7 cellular contexts compared by ENCODE assay signal in the genomic region with DNA sequence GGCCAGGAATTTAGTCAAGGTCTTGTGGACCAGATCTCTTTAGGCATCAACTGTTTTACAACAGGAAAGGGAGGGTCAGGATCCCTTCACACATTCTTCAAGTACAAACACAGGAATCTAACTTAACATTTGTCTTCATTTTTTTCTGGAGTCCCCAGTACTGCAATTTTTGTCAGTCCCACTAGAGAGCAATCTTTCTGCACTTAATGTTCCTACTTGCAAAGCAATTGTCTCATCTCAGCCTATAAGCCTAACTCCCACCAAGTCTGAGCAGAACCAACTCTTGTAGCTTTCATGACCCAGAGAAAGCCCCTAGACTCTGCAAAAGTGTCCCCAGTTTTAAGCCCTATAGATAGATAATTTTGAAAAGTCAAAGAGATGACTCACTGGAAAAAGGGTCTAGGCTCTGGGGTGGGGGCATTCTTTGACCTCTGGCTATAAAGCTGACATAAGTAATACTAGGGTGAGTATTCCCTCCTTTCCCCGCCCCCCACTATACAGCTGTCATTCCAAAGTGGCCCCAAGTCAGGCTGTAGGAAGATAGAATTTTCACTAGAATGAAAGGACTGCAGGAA. TPM values are rescaled to one million over a fixed set of nuclear protein-coding genes. Genes with fewer than 3 reads are reported as not detected.
A peak's percentile ranks its signal among the peaks of the same experiment; 100 is the strongest.
DNase-seq lines count a peak whose midpoint lies in the region; ATAC-seq, FAIRE-seq and TF ChIP-seq lines count a peak whose summit lies in the region.

No MANE protein-coding gene starts in this region.

- H3K79me2 ChIP-seq in DOHH2 (ENCODE audit: control insufficient read depth, low read length) (peaks cover 28% of the 10 kb centered on the region), OCI-LY7 (ENCODE audit: insufficient read depth, low read depth, low read length) (peaks cover 14% of the 10 kb centered on the region; the same call in 1 of the 2 replicates)

- TF ChIP-seq POLR2A in ovary (IDR thresholded peaks at IDR 0.05): no peak

- CTCF ChIA-PET in OCI-LY7 (lab: Charles Lee; ENCODE audit: unreplicated experiment): interaction anchor here (1.0 to 1.3 kb wide), 2 partner anchors 57 to 103 kb away, joined by 4 read pairs; a partner anchor contains a TSS

- FAIRE-seq in bronchial epithelial cell (lab: Jason Lieb, UNC): no peak

- peak overlapping the region; percentile 88; the same call in 1 of the 2 replicates for H2AFZ ChIP-seq in OCI-LY7 (ENCODE audit: low read length)

- POLR2A ChIA-PET in OCI-LY7 (lab: Charles Lee): interaction anchor here (1.1 kb wide), 1 partner anchor 104 kb away, joined by 4 read pairs; no protein-coding TSS in a partner anchor

- H3K9me2 ChIP-seq in DOHH2 (replicated peaks; ENCODE audit: control insufficient read depth, low read length) (no peaks in the 10 kb centered on the region), OCI-LY7 (ENCODE audit: insufficient read depth, low read length) (no peaks in the 10 kb centered on the region)

- H3K4me1 ChIP-seq in DOHH2 (ENCODE audit: control insufficient read depth, low read length) (peaks cover 18% of the 10 kb centered on the region), OCI-LY7 (ENCODE audit: insufficient read depth, low read length, poor library complexity, severe bottlenecking) (peaks cover 15% of the 10 kb centered on the region), ovary (ENCODE audit: insufficient read depth) (peaks cover 2% of the 10 kb centered on the region)

- WGBS in ovary, 3 donors: 42 to 59% (median 50%) methylated on average over 1 of the region's 1 CpG

- TF ChIP-seq CTCF in DOHH2 (IDR thresholded peaks at IDR 0.05; ENCODE audit: low read depth, low read length, poor library complexity, severe bottlenecking) (peak; percentile 76), OCI-LY7 (conservative IDR thresholded peaks at IDR 0.05; ENCODE audit: low read length) (peak; percentile 88), bronchial epithelial cell (IDR thresholded peaks at IDR 0.05; ENCODE audit: insufficient read depth, low read length, severe bottlenecking) (peak; percentile 61), ovary (IDR thresholded peaks at IDR 0.05) (no peak)

- intact Hi-C loops in OCI-LY7 (cut with micrococcal nuclease; ENCODE audit: unreplicated experiment) (loop anchor here (1.0 to 5.0 kb wide), 3 partner anchors 61 to 174 kb away; no protein-coding TSS in a partner anchor), ovary (cut with DNase I) (loop anchor here in 1 of 4 donors (5.0 kb wide), 1 partner anchor 104 kb away; a partner anchor contains a TSS)

- H3K4me2 ChIP-seq in DOHH2 (ENCODE audit: low read length) (no peak overlapping the region), OCI-LY7 (ENCODE audit: low read length) (no peak overlapping the region)

- H3K9me3 ChIP-seq in DOHH2 (ENCODE audit: control insufficient read depth, insufficient read depth, low read length) (no peaks in the 10 kb centered on the region), OCI-LY7 (ENCODE audit: low read length) (no peaks in the 10 kb centered on the region), ovary (no peaks in the 10 kb centered on the region)

- H3K4me3 ChIP-seq in DOHH2 (ENCODE audit: low read length): no peak overlapping the region
- no peak overlapping the region for H3K4me3 ChIP-seq in OCI-LY7 (ENCODE audit: low read depth, low read length, poor library complexity, severe bottlenecking)
- no peak overlapping the region for H3K4me3 ChIP-seq in bronchial epithelial cell (ENCODE audit: low read depth, low read length)
- no peak overlapping the region for H3K4me3 ChIP-seq in ovary

- H4K20me1 ChIP-seq in DOHH2 (ENCODE audit: control insufficient read depth, insufficient read depth, low read depth, low read length) (no peaks in the 10 kb centered on the region), OCI-LY7 (ENCODE audit: insufficient read depth, low read length) (0 out of 2 replicates have a peak, but pooled peaks cover 5% of the 10 kb centered on the region)

- no peak for ATAC-seq in HG02885 (IDR thresholded peaks at IDR 0.05; ENCODE audit: poor library complexity, unreplicated experiment)

- peaks cover 21% of the 10 kb centered on the region for H3K36me3 ChIP-seq in DOHH2 (ENCODE audit: control insufficient read depth, low read length)
- peaks cover 16% of the 10 kb centered on the region for H3K36me3 ChIP-seq in OCI-LY7 (ENCODE audit: insufficient read depth, low read length)
- H3K36me3 ChIP-seq in bronchial epithelial cell (ENCODE audit: control insufficient read depth, insufficient read depth, low read length): peaks cover 1% of the 10 kb centered on the region
- H3K36me3 ChIP-seq in ovary: no peaks in the 10 kb centered on the region

- no peak overlapping the region for H3K27ac ChIP-seq in DOHH2 (ENCODE audit: low read depth, low read length)
- H3K27ac ChIP-seq in OCI-LY7 (ENCODE audit: low read depth, low read length, poor library complexity, severe bottlenecking): no peak overlapping the region
- no peak overlapping the region for H3K27ac ChIP-seq in ovary

- peaks cover 7% of the 10 kb centered on the region; the same call in 1 of the 2 replicates for H3F3A ChIP-seq in DOHH2 (ENCODE audit: control insufficient read depth, insufficient read depth)

- BruUV-seq in OCI-LY7 (replicated peaks; lab: Mats Ljungman, UMichigan): no TSS peak

- peaks cover 14% of the 10 kb centered on the region for H3K27me3 ChIP-seq in DOHH2 (ENCODE audit: control insufficient read depth, low read length)
- H3K27me3 ChIP-seq in bronchial epithelial cell (ENCODE audit: control insufficient read depth, insufficient read depth, low read length): peaks cover 2% of the 10 kb centered on the region
- no peaks in the 10 kb centered on the region for H3K27me3 ChIP-seq in ovary

- DNase-seq in HuH-7.5 (ENCODE audit: low spot score) (peak; percentile 63), OCI-LY7 (ENCODE audit: low spot score) (peak; percentile 79), bronchial epithelial cell (ENCODE audit: low read depth) (peak; percentile 73), medulla oblongata (ENCODE audit: extremely low spot score) (peak; percentile 72), ovary (no peak)

- TF ChIP-seq EP300 in ovary (IDR thresholded peaks at IDR 0.05): no peak

RNA-seq across cellular contexts. Expression of a gene that starts 1.9 kb away (rescaled TPM):
- 10.9 TPM in 2 replicates for total RNA-seq in OCI-LY7 (2014; rRNA removed; shearing (Covaris generic))
- total RNA-seq in OCI-LY7 (2022) (10.0 and 10.7 TPM in 2 replicates), bronchial epithelial cell (5.2 and 5.5 TPM in 2 replicates), ovary (10 to 100 TPM in 1 of 7 donors, 1 to 10 TPM in 6; 3.3 to 10.4 (median 7.4) TPM)
- 1 to 10 TPM; 2.9 to 7.1 TPM for polyA plus RNA-seq in ovary

RNA-seq across cellular contexts. Expression of a gene that starts 8.1 kb away (rescaled TPM):
- not detected in 2 replicates for total RNA-seq in OCI-LY7 (2014; rRNA removed; shearing (Covaris generic))
- total RNA-seq in OCI-LY7 (2022) (not detected in 2 replicates), bronchial epithelial cell (not detected in 2 replicates), ovary (not detected)
- polyA plus RNA-seq in ovary: 1 to 10 TPM in 1 of 2 donors, under 1 TPM in 1; 0.40 to 2.2 TPM

RNA-seq across cellular contexts. Expression of a gene that starts 41.7 kb away (rescaled TPM):
- total RNA-seq in OCI-LY7 (2014; rRNA removed; shearing (Covaris generic)): 0.05 and 0.47 TPM in 2 replicates
- total RNA-seq in OCI-LY7 (2022): 0.19 and 0.79 TPM in 2 replicates
- under 0.01 and 0.13 TPM in 2 replicates for total RNA-seq in bronchial epithelial cell
- total RNA-seq in ovary: 1 to 10 TPM in 1 of 7 donors, under 1 TPM in 4, not detected in 2; 0.10 to 2.6 (median 0.23) TPM
- under 1 TPM; 0.08 to 0.38 TPM for polyA plus RNA-seq in ovary

RNA-seq across cellular contexts. Expression of a gene that starts 50.8 kb away (rescaled TPM):
- 0.06 and 0.15 TPM in 2 replicates for total RNA-seq in OCI-LY7 (2014; rRNA removed; shearing (Covaris generic))
- total RNA-seq in OCI-LY7 (2022) (0.13 and 0.41 TPM in 2 replicates), bronchial epithelial cell (0.51 and 1.6 TPM in 2 replicates), ovary (under 1 TPM; 0.24 to 0.64 (median 0.45) TPM)
- polyA plus RNA-seq in ovary: under 1 TPM; 0.22 to 0.34 TPM

Comparison
In these comparisons a context has a peak if more than half of its experiments do, and no peak if none do; other contexts are left out.
1. CTCF ChIP-seq: peak in DOHH2 (single experiment), OCI-LY7 (single experiment) and bronchial epithelial cell (single experiment); none in ovary (0 of 3).
2. DNase-seq: peak in HuH-7.5 (single experiment), OCI-LY7 (single experiment), bronchial epithelial cell (single experiment) and medulla oblongata (single experiment); none in ovary (0 of 5).